In the genomic region with DNA sequence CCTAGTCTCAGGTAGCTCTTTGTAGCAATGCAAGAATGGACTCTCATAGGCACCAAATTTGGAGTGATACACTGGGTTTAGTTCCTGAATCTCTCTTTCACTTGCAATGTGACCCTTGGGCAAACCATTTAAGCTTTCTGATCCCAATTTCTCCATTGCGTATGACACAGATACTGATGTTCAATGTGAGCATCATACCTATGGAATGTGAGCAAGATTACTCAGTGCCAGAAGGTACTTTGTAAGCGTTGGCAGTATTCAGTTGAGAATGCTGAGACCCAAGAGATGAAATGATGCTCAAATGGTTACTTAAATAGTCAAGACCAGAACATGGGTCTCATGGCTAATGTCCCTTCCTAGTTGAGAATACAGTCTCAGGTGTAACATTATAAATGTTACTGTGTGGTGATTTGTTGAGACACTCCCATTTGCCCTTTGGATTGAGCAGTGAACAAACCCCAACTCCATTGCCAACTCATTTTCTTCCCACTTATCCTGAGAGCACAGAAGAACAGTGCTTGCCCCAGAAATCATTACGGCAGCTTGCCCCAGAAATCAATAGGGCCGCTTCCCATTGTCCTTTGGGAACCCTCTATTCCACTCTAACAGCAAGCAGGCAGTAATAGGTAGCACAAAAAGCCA, we compare ENCODE assay signal across 17 cellular contexts.
DNase-seq lines count a peak whose midpoint lies in the region; FAIRE-seq and TF ChIP-seq lines count a peak whose summit lies in the region.
"Had no signal": no experiment of that assay in that cellular context is flagged by ENCODE, and none has a peak within 500 bp of the region (broad histone marks: within the 10 kb centered on the region; RNA-seq: fewer than 3 reads in every experiment).

No MANE protein-coding gene starts in this region.

- H3K9me3 ChIP-seq in Peyer's patch: no peaks in the 10 kb centered on the region
- no peaks in the 10 kb centered on the region for H3K9me3 ChIP-seq in small intestine (ENCODE audit: control insufficient read depth, low read depth)
- H3K9me3 ChIP-seq in ovary: no peaks in the 10 kb centered on the region

- FAIRE-seq in small intestine (lab: Jason Lieb, UNC): no peak
- FAIRE-seq: D721Med, H1, HepG2 had no signal

- TF ChIP-seq POLR2A in Peyer's patch (IDR thresholded peaks at IDR 0.05) (no peak), ovary (IDR thresholded peaks at IDR 0.05) (no peak)

- peak; percentile 22 for DNase-seq in HS-5 (ENCODE audit: low read depth)
- no peak for DNase-seq in Peyer's patch
- DNase-seq in epithelial cell of esophagus (ENCODE audit: low read depth): peak; percentile 76
- DNase-seq in small intestine: peak; percentile 71
- DNase-seq in SKM-1 (lab: John Stamatoyannopoulos, UW; ENCODE audit: unreplicated experiment): no peak
- DNase-seq in ovary: no peak
- DNase-seq in HT-29 (ENCODE audit: low spot score): no peak
- DNase-seq: CD8-positive, alpha-beta T cell; MM.1S; NCI-H1105 treated with DMSO at 0.1 percent for 48 hours; NCI-H1930; NCI-H526; NK-92 treated with Interleukin-12 subunit alpha and Interleukin-12 subunit beta, amount 100 ng/mL, for 24 hours; Right ventricle myocardium superior had no signal

- H3K4me3 ChIP-seq in Peyer's patch (no peak overlapping the region), epithelial cell of esophagus (ENCODE audit: low read length) (no peak overlapping the region), small intestine (ENCODE audit: low read depth in 1 of 2, low read length in 2 of 2) (no peak overlapping the region), ovary (no peak overlapping the region)

- WGBS in small intestine, 3 donors: 20 to 73% (median 47%) methylated on average over 4 of the region's 4 CpGs
- WGBS in ovary, 3 donors: 88 to 93% (median 89%) methylated on average over 4 of the region's 4 CpGs

- H3K4me1 ChIP-seq in Peyer's patch: peaks cover 0 to 5% (median 0%) of the 10 kb centered on the region in 4 donors
- peaks cover 0 to 5% of the 10 kb centered on the region in 2 donors for H3K4me1 ChIP-seq in small intestine (ENCODE audit: control insufficient read depth in 2 of 2, insufficient read depth in 1 of 2, low read depth in 1 of 2, low read length in 1 of 2)
- no peaks in the 10 kb centered on the region for H3K4me1 ChIP-seq in ovary (ENCODE audit: insufficient read depth)

- H3K36me3 ChIP-seq in Peyer's patch (no peaks in the 10 kb centered on the region), small intestine (ENCODE audit: control insufficient read depth in 2 of 2, insufficient read depth in 2 of 2, low read length in 2 of 2) (no peaks in the 10 kb centered on the region), ovary (no peaks in the 10 kb centered on the region)

- H3K27ac ChIP-seq in Peyer's patch (peak overlapping the region in 3 of 4 donors; percentile 32 to 62 (median 34)), small intestine (ENCODE audit: low read depth in 1 of 2, low read length in 1 of 2) (peak overlapping the region; percentile 24 to 66), ovary (no peak overlapping the region)

- TF ChIP-seq CTCF in Peyer's patch (IDR thresholded peaks at IDR 0.05): no peak
- TF ChIP-seq CTCF in epithelial cell of esophagus (IDR thresholded peaks at IDR 0.05; ENCODE audit: insufficient read depth, low read depth, low read length, missing control alignments): no peak
- TF ChIP-seq CTCF in ovary (IDR thresholded peaks at IDR 0.05): no peak

- intact Hi-C loops in ovary (cut with DNase I): no loop called here

- no peaks in the 10 kb centered on the region for H3K27me3 ChIP-seq in Peyer's patch
- no peaks in the 10 kb centered on the region for H3K27me3 ChIP-seq in small intestine (ENCODE audit: control insufficient read depth in 2 of 2, insufficient read depth in 2 of 2, low read length in 2 of 2)
- no peaks in the 10 kb centered on the region for H3K27me3 ChIP-seq in ovary

- no peak for TF ChIP-seq EP300 in ovary (IDR thresholded peaks at IDR 0.05)

Comparison
In these comparisons a context has a peak if more than half of its experiments do, and no peak if none do; other contexts are left out.
1. DNase-seq: peak in HS-5 (single experiment), epithelial cell of esophagus (single experiment) and small intestine (single experiment); none in Peyer's patch (0 of 3), SKM-1 (single experiment), ovary (0 of 5) and HT-29 (single experiment).
2. H3K27ac ChIP-seq: peak in Peyer's patch (3 of 4) and small intestine (2 of 2); none in ovary (0 of 2).